In the genomic region with DNA sequence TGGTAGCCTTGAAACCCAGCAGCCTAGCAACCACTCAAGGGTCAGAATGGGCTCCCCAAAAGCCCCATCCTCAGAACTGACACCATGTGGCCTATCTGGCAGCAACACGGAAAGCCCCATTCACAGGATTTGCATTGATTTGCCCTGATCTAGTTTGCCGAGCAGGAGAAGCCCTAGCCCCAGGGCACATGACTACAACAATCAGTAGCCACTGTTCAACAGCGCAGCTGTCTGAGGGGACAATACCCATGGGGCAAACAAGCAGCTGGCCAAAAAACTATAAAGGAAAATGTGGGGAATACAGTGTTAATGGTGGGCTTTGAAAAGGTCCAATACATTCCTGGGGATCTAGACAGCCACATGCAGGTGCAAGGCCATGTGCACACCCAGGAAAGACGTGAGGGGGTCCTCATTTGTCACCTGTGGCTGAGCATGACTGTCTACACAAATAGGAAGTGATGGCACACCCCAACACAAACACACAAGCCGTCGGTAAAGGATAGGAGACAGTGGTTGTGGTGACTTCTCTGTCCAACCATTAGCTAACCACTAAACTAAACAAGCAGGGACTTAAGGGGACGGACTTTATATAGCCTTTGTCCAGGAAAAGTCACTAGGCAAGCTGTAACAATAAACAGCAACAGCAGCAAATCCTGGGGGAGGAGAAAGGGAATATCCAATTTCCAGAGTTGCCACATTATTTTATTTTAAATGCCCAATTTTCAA, we compare ENCODE assay signal across 10 cellular contexts.
DNase-seq lines count a peak whose midpoint lies in the region; ATAC-seq and TF ChIP-seq lines count a peak whose summit lies in the region.
"Had no signal": no experiment of that assay in that cellular context is flagged by ENCODE, and none has a peak within 500 bp of the region (broad histone marks: within the 10 kb centered on the region; RNA-seq: fewer than 3 reads in every experiment).

No MANE protein-coding gene starts in this region.

- no peak overlapping the region for H3K4me3 ChIP-seq in CD4-positive, alpha-beta memory T cell (ENCODE audit: low read length in 2 of 2)
- H3K4me3 ChIP-seq in WERI-Rb-1 (ENCODE audit: low read depth, low read length), result no peak overlapping the region
- no peak overlapping the region for H3K4me3 ChIP-seq in aorta (ENCODE audit: low read length in 2 of 2)

- H3K9me3 Mint-ChIP-seq in CD4-positive, alpha-beta memory T cell, result no peaks in the 10 kb centered on the region
- no peaks in the 10 kb centered on the region for H3K9me3 Mint-ChIP-seq in chondrocyte (ENCODE audit: low read depth)

- POLR2A ChIA-PET in CD4-positive, alpha-beta memory T cell (lab: Charles Lee; ENCODE audit: partially characterized antibody), result interaction anchor here (1.6 kb wide), 1 partner anchor 113 kb away, joined by 6 read pairs; the partner anchor contains the start of gene LRIG1

- intact Hi-C loops in CD4-positive, alpha-beta memory T cell (cut with micrococcal nuclease), result no loop called here
- intact Hi-C loops in aorta (cut with DNase I), result no loop called here

- H3K4me1 ChIP-seq in CD4-positive, alpha-beta memory T cell (ENCODE audit: insufficient read depth, low read length), result peaks cover 38% of the 10 kb centered on the region
- H3K4me1 ChIP-seq in aorta (ENCODE audit: control insufficient read depth in 1 of 2, insufficient read depth in 2 of 2, low read length in 2 of 2), result peaks cover 0 to 3% of the 10 kb centered on the region in 2 donors

- ATAC-seq in GM19438 (IDR thresholded peaks at IDR 0.05; ENCODE audit: low read depth, unreplicated experiment) (peak; percentile 25), HG03135 (IDR thresholded peaks at IDR 0.05; ENCODE audit: unreplicated experiment) (peak; percentile 54), aorta (ENCODE audit: low FRiP score) (no peak)

- no peaks in the 10 kb centered on the region for H3K27me3 ChIP-seq in CD4-positive, alpha-beta memory T cell (ENCODE audit: insufficient read depth, low read length)
- H3K27me3 ChIP-seq in WERI-Rb-1 (ENCODE audit: insufficient read depth, low read depth, severe bottlenecking), result no peaks in the 10 kb centered on the region
- H3K27me3 ChIP-seq in aorta (ENCODE audit: control insufficient read depth in 1 of 2, insufficient read depth in 2 of 2, low read length in 1 of 2), result no peaks in the 10 kb centered on the region
- H3K27me3 ChIP-seq: brain microvascular endothelial cell had no signal

- H3K27ac ChIP-seq in CD4-positive, alpha-beta memory T cell (ENCODE audit: low read depth, low read length), result no peak overlapping the region
- H3K27ac ChIP-seq in WERI-Rb-1 (no peak overlapping the region), aorta (ENCODE audit: low read depth in 1 of 2, low read length in 2 of 2) (peak overlapping the region in 1 of 2 donors; percentile 30)
- H3K27ac ChIP-seq: brain microvascular endothelial cell, C4-2B had no signal

- H3K4me3 Mint-ChIP-seq in CD4-positive, alpha-beta memory T cell, result peak overlapping the region in 1 of 8 donors; percentile 48
- no peak overlapping the region for H3K4me3 Mint-ChIP-seq in chondrocyte (ENCODE audit: unreplicated experiment)

- TF ChIP-seq CTCF in chondrocyte (IDR thresholded peaks at IDR 0.05) (no peak), WERI-Rb-1 (IDR thresholded peaks at IDR 0.05; ENCODE audit: low read depth, low read length) (no peak)

- peaks cover 32 to 62% (median 41%) of the 10 kb centered on the region in 4 donors for H3K4me1 Mint-ChIP-seq in CD4-positive, alpha-beta memory T cell
- H3K4me1 Mint-ChIP-seq in chondrocyte (ENCODE audit: low read depth), result peaks cover 25% of the 10 kb centered on the region

- H3K27me3 Mint-ChIP-seq in CD4-positive, alpha-beta memory T cell, result no peaks in the 10 kb centered on the region
- no peaks in the 10 kb centered on the region for H3K27me3 Mint-ChIP-seq in chondrocyte (ENCODE audit: low read depth)

- H3K27ac Mint-ChIP-seq in CD4-positive, alpha-beta memory T cell, result peak overlapping the region in 5 of 7 donors; percentile 41 to 68 (median 66)
- H3K27ac Mint-ChIP-seq in chondrocyte (ENCODE audit: unreplicated experiment), result peak overlapping the region; percentile 22

- 72 to 78% methylated on average over 7 of the region's 7 CpGs for WGBS in aorta, 2 donors

- CTCF ChIA-PET in CD4-positive, alpha-beta memory T cell (lab: Charles Lee; ENCODE audit: partially characterized antibody), result interaction anchor here (1.0 to 2.6 kb wide), 2 partner anchors 9 to 133 kb away, joined by 3 to 29 read pairs; no protein-coding TSS in a partner anchor

- no peak for DNase-seq in CD4-positive, alpha-beta memory T cell
- DNase-seq in chondrocyte (ENCODE audit: low spot score) (no peak), WERI-Rb-1 (no peak), aorta (no peak), NK-92 (lab: John Stamatoyannopoulos, UW; ENCODE audit: unreplicated experiment) (no peak)
- no peak for DNase-seq in stimulated activated CD4-positive, alpha-beta T cell treated with anti-CD3 and anti-CD28 coated beads, Interleukin-2, amount 100 ng/mL, for 24 hours
- DNase-seq: brain microvascular endothelial cell had no signal

- no peaks in the 10 kb centered on the region for H3K9me3 ChIP-seq in CD4-positive, alpha-beta memory T cell (ENCODE audit: control insufficient read depth in 1 of 2, low read length in 2 of 2)
- H3K9me3 ChIP-seq in WERI-Rb-1 (ENCODE audit: severe bottlenecking) (no peaks in the 10 kb centered on the region), aorta (ENCODE audit: control insufficient read depth, low read length) (no peaks in the 10 kb centered on the region)

- peaks cover 75 to 77% of the 10 kb centered on the region in 2 donors for H3K36me3 Mint-ChIP-seq in CD4-positive, alpha-beta memory T cell
- H3K36me3 Mint-ChIP-seq in chondrocyte (ENCODE audit: low read depth), result peaks cover 57% of the 10 kb centered on the region

- H3K36me3 ChIP-seq in CD4-positive, alpha-beta memory T cell (ENCODE audit: insufficient read depth, low read length), result peaks cover 42% of the 10 kb centered on the region
- peaks cover 38% of the 10 kb centered on the region for H3K36me3 ChIP-seq in WERI-Rb-1
- peaks cover 0 to 12% of the 10 kb centered on the region in 2 donors for H3K36me3 ChIP-seq in aorta (ENCODE audit: control insufficient read depth in 1 of 2, insufficient read depth in 2 of 2, low read length in 1 of 2)
